ENCODE assay signal across 1 cellular context in genomic region chr6:41940759-41941279, GRCh38.
A peak's percentile ranks its signal among the peaks of the same experiment; 100 is the strongest.
TF ChIP-seq lines count a peak whose summit lies in the region.

No MANE protein-coding gene starts in this region.

TF ChIP-seq in GM23338, 12 proteins besides CTCF, POLR2A, EP300 and RAD21:
- no peak for TF ChIP-seq EZH2phosphoT487 (IDR thresholded peaks at IDR 0.05; ENCODE audit: unreplicated experiment)
- TF ChIP-seq, protein P1, sequence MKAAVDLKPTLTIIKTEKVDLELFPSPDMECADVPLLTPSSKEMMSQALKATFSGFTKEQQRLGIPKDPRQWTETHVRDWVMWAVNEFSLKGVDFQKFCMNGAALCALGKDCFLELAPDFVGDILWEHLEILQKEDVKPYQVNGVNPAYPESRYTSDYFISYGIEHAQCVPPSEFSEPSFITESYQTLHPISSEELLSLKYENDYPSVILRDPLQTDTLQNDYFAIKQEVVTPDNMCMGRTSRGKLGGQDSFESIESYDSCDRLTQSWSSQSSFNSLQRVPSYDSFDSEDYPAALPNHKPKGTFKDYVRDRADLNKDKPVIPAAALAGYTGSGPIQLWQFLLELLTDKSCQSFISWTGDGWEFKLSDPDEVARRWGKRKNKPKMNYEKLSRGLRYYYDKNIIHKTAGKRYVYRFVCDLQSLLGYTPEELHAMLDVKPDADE (IDR thresholded peaks at IDR 0.05): 0 out of 2 replicates have a peak, but pooled peaks have one; percentile 13
TF ChIP-seq in GM23338: peak in this region for 1.
